8 cellular contexts compared by ENCODE assay signal in the genomic region with DNA sequence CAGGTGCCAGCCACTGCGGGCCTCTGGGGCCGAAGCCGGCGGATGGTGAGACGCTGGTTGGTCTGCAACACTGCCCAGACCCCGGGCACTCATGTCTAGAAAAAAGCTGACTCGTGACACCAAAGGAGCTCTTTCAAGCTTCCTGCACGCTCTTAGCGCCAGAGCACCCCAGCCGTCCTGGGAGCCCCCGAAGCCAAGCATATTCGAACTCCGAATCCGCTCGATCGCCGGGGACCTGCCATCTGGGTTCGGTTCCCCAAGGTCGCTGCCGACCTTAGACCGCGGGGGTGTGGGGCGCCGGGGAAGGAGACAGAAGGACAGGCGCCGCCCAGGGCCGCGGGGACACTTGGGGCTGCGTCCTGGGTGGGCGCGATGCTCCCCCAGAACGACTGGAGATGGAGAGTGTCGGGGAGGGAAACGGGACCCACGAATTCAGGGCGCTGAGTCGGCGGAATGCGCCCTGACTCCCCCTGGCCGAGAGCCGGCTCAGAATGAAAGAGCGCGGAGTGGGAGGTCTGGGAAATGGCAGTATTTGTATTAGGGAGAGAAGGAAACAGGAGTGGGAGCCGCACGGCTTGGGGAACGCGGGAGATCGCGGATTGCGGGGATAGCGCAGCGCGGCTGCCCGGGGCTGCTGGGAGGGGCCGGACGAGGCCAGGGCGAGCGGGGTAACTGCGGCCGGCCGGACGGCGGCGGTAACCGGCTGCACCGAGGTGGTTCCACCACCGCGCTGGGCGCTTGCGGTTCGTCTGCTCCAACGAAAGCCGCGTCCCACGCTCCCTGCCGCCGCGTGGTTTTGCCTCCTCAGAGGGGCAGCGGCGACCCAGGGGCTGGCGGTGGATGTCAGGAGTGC.
DNase-seq lines count a peak whose midpoint lies in the region; ATAC-seq and TF ChIP-seq lines count a peak whose summit lies in the region.

No MANE protein-coding gene starts in this region.

- no peaks in the 10 kb centered on the region for H3K79me2 ChIP-seq in OCI-LY1 (ENCODE audit: insufficient read depth, low read length)

- no peaks in the 10 kb centered on the region for H3K9me3 ChIP-seq in OCI-LY1 (ENCODE audit: low read length)
- H3K9me3 ChIP-seq in subcutaneous abdominal adipose tissue (ENCODE audit: control insufficient read depth in 5 of 5, low read length in 5 of 5), result no peaks in the 10 kb centered on the region

- TF ChIP-seq CTCF in AG10803 (conservative IDR thresholded peaks at IDR 0.05; ENCODE audit: low read length) (no peak; the same call in 1 of the 2 replicates), OCI-LY1 (IDR thresholded peaks at IDR 0.05; ENCODE audit: low read length) (no peak), choroid plexus epithelial cell (conservative IDR thresholded peaks at IDR 0.05; ENCODE audit: low read depth, low read length) (no peak)

- H2AFZ ChIP-seq in OCI-LY1 (ENCODE audit: low read length), result no peak overlapping the region

- H3K4me1 ChIP-seq in OCI-LY1 (ENCODE audit: insufficient read depth, low read length, severe bottlenecking) (peaks cover 8% of the 10 kb centered on the region), subcutaneous abdominal adipose tissue (ENCODE audit: control insufficient read depth in 5 of 5, insufficient read depth in 5 of 5, low read length in 5 of 5) (peaks cover 13 to 59% (median 46%) of the 10 kb centered on the region in 5 donors)

- H3K36me3 ChIP-seq in OCI-LY1 (ENCODE audit: insufficient read depth, low read length) (no peaks in the 10 kb centered on the region), subcutaneous abdominal adipose tissue (ENCODE audit: control insufficient read depth in 5 of 5, insufficient read depth in 5 of 5, low read length in 5 of 5) (no peaks in the 10 kb centered on the region)

- peak overlapping the region; percentile 63 for H3K4me3 ChIP-seq in AG10803 (ENCODE audit: low read length)
- H3K4me3 ChIP-seq in OCI-LY1 (ENCODE audit: low read depth, low read length, poor library complexity, severe bottlenecking), result peak overlapping the region; percentile 54
- peak overlapping the region; percentile 67 for H3K4me3 ChIP-seq in choroid plexus epithelial cell (ENCODE audit: low read depth, low read length)
- H3K4me3 ChIP-seq in subcutaneous abdominal adipose tissue (ENCODE audit: low read depth in 1 of 5, low read length in 5 of 5), result peak overlapping the region; percentile 60 to 80 (median 72)

- DNase-seq in AG10803 (ENCODE audit: low read depth), result no peak
- peak; percentile 53 for DNase-seq in choroid plexus epithelial cell (ENCODE audit: low read depth)
- peak; percentile 71 for DNase-seq in left kidney (ENCODE audit: low read depth, low spot score)
- no peak for DNase-seq in putamen (ENCODE audit: low spot score)
- DNase-seq in NOMO-1 treated with dmso at 0.1 percent for 144 hours (lab: John Stamatoyannopoulos, UW; ENCODE audit: unreplicated experiment), result no peak

- no peak overlapping the region for H3K27ac ChIP-seq in OCI-LY1 (ENCODE audit: low read depth, low read length, poor library complexity, severe bottlenecking)
- no peak overlapping the region for H3K27ac ChIP-seq in subcutaneous abdominal adipose tissue (ENCODE audit: low read depth, low read length)

- H4K20me1 ChIP-seq in OCI-LY1 (ENCODE audit: insufficient read depth, low read length), result no peaks in the 10 kb centered on the region

- H3F3A ChIP-seq in OCI-LY1 (ENCODE audit: insufficient read depth, low read length), result no peaks in the 10 kb centered on the region

- H3K27me3 ChIP-seq in OCI-LY1 (ENCODE audit: insufficient read depth, low read length), result 0 out of 2 replicates have a peak, but pooled peaks cover 4% of the 10 kb centered on the region
- H3K27me3 ChIP-seq in subcutaneous abdominal adipose tissue (ENCODE audit: control insufficient read depth in 5 of 5, insufficient read depth in 4 of 5, low read length in 5 of 5), result peaks cover 0 to 3% (median 0%) of the 10 kb centered on the region in 5 donors

- peak overlapping the region; percentile 64 for H3K4me2 ChIP-seq in OCI-LY1 (ENCODE audit: low read length)

- no peaks in the 10 kb centered on the region for H3K9me2 ChIP-seq in OCI-LY1 (ENCODE audit: low read depth, low read length)

- H3K9ac ChIP-seq in OCI-LY1 (ENCODE audit: low read length) (no peak overlapping the region; the same call in 1 of the 2 replicates), subcutaneous abdominal adipose tissue (ENCODE audit: low read length in 5 of 5) (peak overlapping the region in 4 of 5 donors; percentile 21 to 79 (median 72))

- ATAC-seq in GM19043 (IDR thresholded peaks at IDR 0.05; ENCODE audit: low read depth, unreplicated experiment), result peak; percentile 57

Comparison
In these comparisons a context has a peak if more than half of its experiments do, and no peak if none do; other contexts are left out.
1. DNase-seq: peak in choroid plexus epithelial cell (single experiment) and left kidney (single experiment); none in AG10803 (single experiment), putamen (single experiment) and NOMO-1 treated with dmso at 0.1 percent for 144 hours (single experiment).
2. Peak in every context shown above with its lines, with median percentiles within 50 percentile points of each other: H3K4me3 ChIP-seq.